ENCODE assay signal across 28 cellular contexts in the genomic region with DNA sequence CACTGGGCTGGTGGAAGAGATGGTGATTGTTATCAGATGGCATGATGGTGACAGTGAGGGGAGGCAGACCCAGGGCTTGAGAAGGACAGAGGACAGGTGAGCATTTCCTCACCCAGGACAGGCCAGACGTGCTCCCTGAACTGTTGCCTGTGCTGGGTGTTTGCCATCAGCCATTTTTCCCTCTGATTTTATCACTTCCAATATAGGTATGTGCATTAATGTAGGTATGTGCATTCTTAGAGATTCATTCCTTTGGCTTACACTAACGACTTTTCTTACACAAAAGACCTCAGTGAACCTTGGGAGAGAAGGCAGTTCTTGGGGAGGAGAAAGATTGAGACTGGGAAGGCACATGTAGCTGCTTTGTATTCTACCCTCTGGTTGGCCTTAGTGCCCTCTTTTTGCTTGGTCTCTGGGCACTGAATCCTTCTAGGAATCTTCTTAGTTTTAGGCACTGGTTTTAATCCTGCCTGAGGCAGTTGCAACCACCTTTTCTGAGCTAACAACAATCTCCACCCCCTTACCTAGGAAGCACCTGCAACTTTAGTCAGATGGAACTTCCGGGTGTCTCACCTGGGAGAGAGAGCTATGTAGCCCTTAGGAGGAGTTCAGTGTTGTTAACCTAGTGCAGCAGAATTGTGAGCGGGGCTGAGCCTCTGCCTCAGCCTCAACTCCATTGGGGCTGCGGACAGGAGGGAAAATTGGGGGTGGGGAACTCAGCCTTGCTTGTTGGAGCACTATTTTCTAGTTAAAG. TPM values are rescaled to one million over a fixed set of nuclear protein-coding genes. Genes with fewer than 3 reads are reported as not detected.
A peak's percentile ranks its signal among the peaks of the same experiment; 100 is the strongest.
DNase-seq lines count a peak whose midpoint lies in the region; ATAC-seq and TF ChIP-seq lines count a peak whose summit lies in the region.
"Had no signal": no experiment of that assay in that cellular context is flagged by ENCODE, and none has a peak within 500 bp of the region (broad histone marks: within the 10 kb centered on the region; RNA-seq: fewer than 3 reads in every experiment).

No MANE protein-coding gene starts in this region.

- no peak for TF ChIP-seq POLR2A in thyroid gland (IDR thresholded peaks at IDR 0.05)

- H4K20me1 ChIP-seq in Karpas-422 (ENCODE audit: insufficient read depth, low read depth, low read length) (no peaks in the 10 kb centered on the region), mammary epithelial cell (ENCODE audit: insufficient read depth, low read length) (no peaks in the 10 kb centered on the region)

- H3K79me2 ChIP-seq in Karpas-422 (ENCODE audit: low read length) (no peaks in the 10 kb centered on the region), mammary epithelial cell (ENCODE audit: insufficient read depth, low read length) (no peaks in the 10 kb centered on the region)

- ATAC-seq in left colon: peak; percentile 87
- ATAC-seq: activated T-cell treated with anti-CD3 and anti-CD28 coated beads, Interleukin-2, amount 50 U/mL, for 4 hours; naive thymus-derived CD8-positive, alpha-beta T cell; stimulated activated effector memory CD8-positive, alpha-beta T cell treated with anti-CD3 and anti-CD28 coated beads, Interleukin-12 subunit alpha, Interleukin-12 subunit beta, amount 100 ng/mL, for 72 hours; T-helper 17 cell had no signal

- intact Hi-C loops in mammary epithelial cell (cut with micrococcal nuclease) (no loop called here), left colon (cut with DNase I, micrococcal nuclease) (no loop called here), thyroid gland (cut with DNase I) (loop anchor here (10.0 kb wide), 1 partner anchor 73 kb away; no protein-coding TSS in a partner anchor), CD14-positive monocyte (cut with micrococcal nuclease) (no loop called here)

- H3K4me1 Mint-ChIP-seq in CD14-positive monocyte: peaks cover 2% of the 10 kb centered on the region
- no peaks in the 10 kb centered on the region for H3K4me1 Mint-ChIP-seq in glutamatergic neuron (ENCODE audit: low read depth, unreplicated experiment)
- no peaks in the 10 kb centered on the region for H3K4me1 Mint-ChIP-seq in activated naive CD4-positive, alpha-beta T cell treated with anti-CD3 and anti-CD28 coated beads, Interleukin-2, amount 10 ng/mL, durations not matched to agents 7 days and 5 days
- H3K4me1 Mint-ChIP-seq: brain had no signal

- H3K36me3 ChIP-seq in Karpas-422 (ENCODE audit: insufficient read depth, low read length): no peaks in the 10 kb centered on the region
- H3K36me3 ChIP-seq in mammary epithelial cell (ENCODE audit: insufficient read depth, low read length): no peaks in the 10 kb centered on the region
- H3K36me3 ChIP-seq in thyroid gland: no peaks in the 10 kb centered on the region
- H3K36me3 ChIP-seq: MG63, spleen had no signal

- H3K9ac ChIP-seq in Karpas-422 (ENCODE audit: low read length) (no peak overlapping the region), mammary epithelial cell (ENCODE audit: insufficient read depth, low read length) (no peak overlapping the region)

- H3K4me2 ChIP-seq in Karpas-422 (ENCODE audit: low read depth, low read length, poor library complexity, severe bottlenecking) (no peak overlapping the region), mammary epithelial cell (ENCODE audit: insufficient read depth, low read depth, low read length) (peak overlapping the region; percentile 34)

- H3K27ac ChIP-seq in Karpas-422 (ENCODE audit: low read length): no peak overlapping the region
- H3K27ac ChIP-seq in mammary epithelial cell (ENCODE audit: insufficient read depth, low read depth, low read length): peak overlapping the region; percentile 83
- peak overlapping the region; percentile 67 to 81 (median 77) for H3K27ac ChIP-seq in thyroid gland
- H3K27ac ChIP-seq: spleen had no signal

- H3K4me3 ChIP-seq in Karpas-422 (ENCODE audit: low read length) (no peak overlapping the region), mammary epithelial cell (replicated peaks in 1 of 3; ENCODE audit: insufficient read depth in 1 of 3, low read depth in 2 of 3, low read length in 3 of 3) (no peak overlapping the region), thyroid gland (replicated peaks in 1 of 3) (no peak overlapping the region)
- H3K4me3 ChIP-seq: MG63, spleen had no signal

- DNase-seq in Karpas-422 (peak; percentile 16), mammary epithelial cell (peak; percentile 79), left colon (no peak), thyroid gland (no peak), CD14-positive monocyte (ENCODE audit: low spot score) (no peak), glutamatergic neuron (no peak), NCI-H1694 (lab: John Stamatoyannopoulos, UW) (no peak)
- DNase-seq in activated naive CD4-positive, alpha-beta T cell treated with anti-CD3 and anti-CD28 coated beads, Interleukin-2, amount 10 ng/mL, durations not matched to agents 7 days and 5 days: no peak
- DNase-seq: activated CD4-positive, alpha-beta T cell treated with anti-CD3 and anti-CD28 coated beads for 4 hours; activated CD8-positive, alpha-beta memory T cell treated with anti-CD3 and anti-CD28 coated beads for 24 hours; activated T-cell treated with anti-CD3 and anti-CD28 coated beads, Interleukin-2, amount 50 U/mL, for 4 hours; C1 segment of cervical spinal cord; effector memory CD4-positive, alpha-beta T cell; MG63; naive thymus-derived CD8-positive, alpha-beta T cell; NCI-H1417 treated with DMSO at 0.1 percent for 48 hours; NCI-H2171; NCI-H526 treated with DMSO at 0.1 percent for 48 hours; retina; spleen; stimulated activated CD4-positive, alpha-beta T cell treated with anti-CD3 and anti-CD28 coated beads, Interleukin-2, amount 100 ng/mL, for 48 hours; T-helper 17 cell had no signal

- H3K9me3 Mint-ChIP-seq in CD14-positive monocyte: no peaks in the 10 kb centered on the region
- H3K9me3 Mint-ChIP-seq in glutamatergic neuron (ENCODE audit: unreplicated experiment): peaks cover 2% of the 10 kb centered on the region
- H3K9me3 Mint-ChIP-seq in activated naive CD4-positive, alpha-beta T cell treated with anti-CD3 and anti-CD28 coated beads, Interleukin-2, amount 10 ng/mL, durations not matched to agents 7 days and 5 days: no peaks in the 10 kb centered on the region
- H3K9me3 Mint-ChIP-seq: activated T-cell treated with anti-CD3 and anti-CD28 coated beads, Interleukin-2, amount 50 U/mL, for 4 hours; brain; naive thymus-derived CD8-positive, alpha-beta T cell; stimulated activated effector memory CD8-positive, alpha-beta T cell treated with anti-CD3 and anti-CD28 coated beads, Interleukin-12 subunit alpha, Interleukin-12 subunit beta, amount 100 ng/mL, for 72 hours had no signal

- BruUV-seq in mammary epithelial cell (replicated peaks; lab: Mats Ljungman, UMichigan): no TSS peak

- H3K27ac Mint-ChIP-seq in CD14-positive monocyte (peak overlapping the region in 1 of 7 donors; percentile 72), glutamatergic neuron (ENCODE audit: unreplicated experiment) (no peak overlapping the region)
- no peak overlapping the region for H3K27ac Mint-ChIP-seq in activated naive CD4-positive, alpha-beta T cell treated with anti-CD3 and anti-CD28 coated beads, Interleukin-2, amount 10 ng/mL, durations not matched to agents 7 days and 5 days
- H3K27ac Mint-ChIP-seq: brain; naive thymus-derived CD8-positive, alpha-beta T cell; stimulated activated effector memory CD8-positive, alpha-beta T cell treated with anti-CD3 and anti-CD28 coated beads, Interleukin-12 subunit alpha, Interleukin-12 subunit beta, amount 100 ng/mL, for 72 hours; T-helper 17 cell had no signal

- H2AFZ ChIP-seq in Karpas-422 (ENCODE audit: low read length): no peak overlapping the region
- H2AFZ ChIP-seq in mammary epithelial cell (ENCODE audit: low read depth, low read length): peak overlapping the region; percentile 72

- no peak for TF ChIP-seq CTCF in mammary epithelial cell (conservative IDR thresholded peaks at IDR 0.05 in 1 of 2, IDR thresholded peaks at IDR 0.05 in 1 of 2; ENCODE audit: extremely low read depth in 1 of 2, insufficient read depth in 1 of 2, low read depth in 1 of 2, low read length in 2 of 2)
- no peak for TF ChIP-seq CTCF in thyroid gland (IDR thresholded peaks at IDR 0.05)
- TF ChIP-seq CTCF in CD14-positive monocyte (IDR thresholded peaks at IDR 0.05): no peak
- TF ChIP-seq CTCF in glutamatergic neuron (IDR thresholded peaks at IDR 0.05; ENCODE audit: partially characterized antibody, unreplicated experiment): no peak

- no peaks in the 10 kb centered on the region for H3K9me2 ChIP-seq in Karpas-422 (replicated peaks; ENCODE audit: insufficient read depth, low read length)

- H3K27me3 ChIP-seq in Karpas-422 (ENCODE audit: low read length) (no peaks in the 10 kb centered on the region), mammary epithelial cell (ENCODE audit: insufficient read depth, low read length) (no peaks in the 10 kb centered on the region), thyroid gland (no peaks in the 10 kb centered on the region)
- H3K27me3 ChIP-seq: MG63, spleen had no signal

- dilution Hi-C loops in mammary epithelial cell (cut with HindIII; ENCODE audit: low sequenced_read_pairs): no loop called here

- H3K27me3 Mint-ChIP-seq in CD14-positive monocyte (ENCODE audit: low read depth in 3 of 3) (peaks cover 2 to 7% (median 4%) of the 10 kb centered on the region in 3 donors), glutamatergic neuron (ENCODE audit: unreplicated experiment) (no peaks in the 10 kb centered on the region)
- peaks cover 37% of the 10 kb centered on the region for H3K27me3 Mint-ChIP-seq in activated naive CD4-positive, alpha-beta T cell treated with anti-CD3 and anti-CD28 coated beads, Interleukin-2, amount 10 ng/mL, durations not matched to agents 7 days and 5 days

- CTCF ChIA-PET in mammary epithelial cell (lab: Charles Lee; ENCODE audit: low non-redundant PET): no interaction called here
- CTCF ChIA-PET in activated naive CD4-positive, alpha-beta T cell treated with anti-CD3 and anti-CD28 coated beads, Interleukin-2, amount 10 ng/mL, durations not matched to agents 7 days and 5 days (lab: Charles Lee): interaction anchor here (0.6 kb wide), 1 partner anchor 140 kb away, joined by 3 read pairs; no protein-coding TSS in a partner anchor

- H3K9me3 ChIP-seq in Karpas-422 (ENCODE audit: low read length) (no peaks in the 10 kb centered on the region), mammary epithelial cell (replicated peaks; ENCODE audit: insufficient read depth, low read length) (no peaks in the 10 kb centered on the region), thyroid gland (no peaks in the 10 kb centered on the region)
- H3K9me3 ChIP-seq: MG63, spleen had no signal

- H3K4me3 Mint-ChIP-seq in CD14-positive monocyte (no peak overlapping the region), glutamatergic neuron (ENCODE audit: unreplicated experiment) (no peak overlapping the region)
- no peak overlapping the region for H3K4me3 Mint-ChIP-seq in activated naive CD4-positive, alpha-beta T cell treated with anti-CD3 and anti-CD28 coated beads, Interleukin-2, amount 10 ng/mL, durations not matched to agents 7 days and 5 days
- H3K4me3 Mint-ChIP-seq: activated T-cell treated with anti-CD3 and anti-CD28 coated beads, Interleukin-2, amount 50 U/mL, for 4 hours; brain; naive thymus-derived CD8-positive, alpha-beta T cell; stimulated activated effector memory CD8-positive, alpha-beta T cell treated with anti-CD3 and anti-CD28 coated beads, Interleukin-12 subunit alpha, Interleukin-12 subunit beta, amount 100 ng/mL, for 72 hours; T-helper 17 cell had no signal

- H3K4me1 ChIP-seq in Karpas-422 (ENCODE audit: low read length) (no peaks in the 10 kb centered on the region), mammary epithelial cell (ENCODE audit: insufficient read depth, low read length) (peaks cover 56% of the 10 kb centered on the region), thyroid gland (peaks cover 31 to 48% of the 10 kb centered on the region in 2 donors)

- 39% methylated on average over 5 of the region's 5 CpGs for WGBS in mammary epithelial cell (ENCODE audit: low coverage, missing lambda C conversion rate)
- 68 to 71% methylated on average over 5 of the region's 5 CpGs for WGBS in thyroid gland, 2 donors

- in situ Hi-C loops in mammary epithelial cell (cut with MboI; ENCODE audit: low sequenced_read_pairs in 2 of 2): no loop called here

- no peaks in the 10 kb centered on the region for H3K36me3 Mint-ChIP-seq in CD14-positive monocyte
- H3K36me3 Mint-ChIP-seq in glutamatergic neuron (ENCODE audit: unreplicated experiment): no peaks in the 10 kb centered on the region
- H3K36me3 Mint-ChIP-seq in activated naive CD4-positive, alpha-beta T cell treated with anti-CD3 and anti-CD28 coated beads, Interleukin-2, amount 10 ng/mL, durations not matched to agents 7 days and 5 days: no peaks in the 10 kb centered on the region
- H3K36me3 Mint-ChIP-seq: brain; naive thymus-derived CD8-positive, alpha-beta T cell; stimulated activated effector memory CD8-positive, alpha-beta T cell treated with anti-CD3 and anti-CD28 coated beads, Interleukin-12 subunit alpha, Interleukin-12 subunit beta, amount 100 ng/mL, for 72 hours had no signal

RNA-seq across cellular contexts. Expression of a gene that starts 30.9 kb away (rescaled TPM):
- not detected in 2 replicates for total RNA-seq in Karpas-422 (2014; rRNA removed; shearing (Covaris generic); ENCODE audit: low replicate concordance)
- total RNA-seq in mammary epithelial cell (100 to 1,000 TPM in 1 of 2 donors, 10 to 100 TPM in 1; 94.0 to 129 TPM), left colon (10 to 100 TPM; 17.2 to 31.6 TPM), thyroid gland (10 to 100 TPM in 3 of 4 donors, 1 to 10 TPM in 1; 7.1 to 24.6 (median 13.3) TPM), glutamatergic neuron (ENCODE audit: unreplicated experiment) (not detected)
- polyA plus RNA-seq in mammary epithelial cell (47.0 TPM), CD14-positive monocyte (under 1 TPM in 1 of 2 donors, not detected in 1; 0.03 TPM)
- polyA minus RNA-seq in mammary epithelial cell: 110 TPM
- total RNA-seq: fibroblast of lung, osteoblast had no signal
- polyA plus RNA-seq: naive thymus-derived CD8-positive, alpha-beta T cell had no signal

RNA-seq across cellular contexts. Expression of a gene that starts 31.4 kb away (rescaled TPM):
- total RNA-seq in Karpas-422 (2014; rRNA removed; shearing (Covaris generic); ENCODE audit: low replicate concordance): not detected in 2 replicates
- total RNA-seq in mammary epithelial cell: not detected
- not detected for polyA plus RNA-seq in mammary epithelial cell
- not detected for polyA minus RNA-seq in mammary epithelial cell
- total RNA-seq in left colon: 1 to 10 TPM in 1 of 2 donors, under 1 TPM in 1; 0.53 to 1.0 TPM
- total RNA-seq in thyroid gland: not detected
- polyA plus RNA-seq in CD14-positive monocyte: not detected
- total RNA-seq in glutamatergic neuron (ENCODE audit: unreplicated experiment): not detected
- total RNA-seq: activated T-cell treated with anti-CD3 and anti-CD28 coated beads, Interleukin-2, amount 50 U/mL, for 4 hours; fibroblast of lung; naive thymus-derived CD8-positive, alpha-beta T cell; osteoblast; RPMI7951; T-helper 17 cell; temporal lobe had no signal
- polyA plus RNA-seq: fibroblast of lung; naive thymus-derived CD8-positive, alpha-beta T cell had no signal

RNA-seq across cellular contexts. Expression of a gene that starts 49.3 kb away (rescaled TPM):
- not detected in 2 replicates for total RNA-seq in Karpas-422 (2014; rRNA removed; shearing (Covaris generic); ENCODE audit: low replicate concordance)
- 10 to 100 TPM in 1 of 2 donors, 1 to 10 TPM in 1; 9.0 to 19.7 TPM for total RNA-seq in mammary epithelial cell
- polyA plus RNA-seq in mammary epithelial cell: 2.3 TPM
- 6.5 TPM for polyA minus RNA-seq in mammary epithelial cell
- 1 to 10 TPM; 6.6 to 7.2 TPM for total RNA-seq in left colon
- total RNA-seq in thyroid gland: 10 to 100 TPM; 11.6 to 17.7 (median 13.5) TPM
- polyA plus RNA-seq in CD14-positive monocyte: 1 to 10 TPM; 1.6 to 1.7 TPM
- 7.9 TPM for total RNA-seq in glutamatergic neuron (ENCODE audit: unreplicated experiment)

RNA-seq across cellular contexts. Expression of a gene that starts 51.4 kb away (rescaled TPM):
- total RNA-seq in Karpas-422 (2014; rRNA removed; shearing (Covaris generic); ENCODE audit: low replicate concordance): 0.07 TPM in 1 of 2 replicates, not detected in the other
- 10 to 100 TPM; 34.4 to 38.7 TPM for total RNA-seq in mammary epithelial cell
- polyA plus RNA-seq in mammary epithelial cell: 6.5 TPM
- polyA minus RNA-seq in mammary epithelial cell: 51.3 TPM
- total RNA-seq in left colon: 100 to 1,000 TPM; 104 to 117 TPM
- total RNA-seq in thyroid gland: 100 to 1,000 TPM in 2 of 4 donors, 10 to 100 TPM in 2; 87.7 to 191 (median 110) TPM
- 1 to 10 TPM; 2.1 to 2.3 TPM for polyA plus RNA-seq in CD14-positive monocyte
- 3.6 TPM for total RNA-seq in glutamatergic neuron (ENCODE audit: unreplicated experiment)

RNA-seq across cellular contexts. Expression of a gene that starts 55.4 kb away (rescaled TPM):
- total RNA-seq in Karpas-422 (2014; rRNA removed; shearing (Covaris generic); ENCODE audit: low replicate concordance): not detected in 2 replicates
- total RNA-seq in mammary epithelial cell (10 to 100 TPM in 1 of 2 donors, not detected in 1; 10.7 TPM), left colon (over 10,000 TPM; 10,148 to 12,746 TPM), thyroid gland (1 to 10 TPM in 1 of 4 donors, under 1 TPM in 2, not detected in 1; 0.11 to 1.2 (median 0.75) TPM), glutamatergic neuron (ENCODE audit: unreplicated experiment) (not detected)
- polyA plus RNA-seq in mammary epithelial cell (0.03 TPM), CD14-positive monocyte (not detected)
- polyA minus RNA-seq in mammary epithelial cell: 1.4 TPM
- total RNA-seq: fibroblast of lung; naive thymus-derived CD8-positive, alpha-beta T cell; osteoblast; RPMI7951; T-helper 17 cell had no signal
- polyA plus RNA-seq: fibroblast of lung had no signal

Comparison
In these comparisons a context has a peak if more than half of its experiments do, and no peak if none do; other contexts are left out.
1. DNase-seq: peak in Karpas-422 (single experiment) and mammary epithelial cell (single experiment); none in left colon (0 of 2), thyroid gland (0 of 2), CD14-positive monocyte (single experiment), glutamatergic neuron (single experiment), NCI-H1694 (single experiment) and activated naive CD4-positive, alpha-beta T cell treated with anti-CD3 and anti-CD28 coated beads, Interleukin-2, amount 10 ng/mL, durations not matched to agents 7 days and 5 days (single experiment).